ENCODE assay signal across 8 cellular contexts in the genomic region with DNA sequence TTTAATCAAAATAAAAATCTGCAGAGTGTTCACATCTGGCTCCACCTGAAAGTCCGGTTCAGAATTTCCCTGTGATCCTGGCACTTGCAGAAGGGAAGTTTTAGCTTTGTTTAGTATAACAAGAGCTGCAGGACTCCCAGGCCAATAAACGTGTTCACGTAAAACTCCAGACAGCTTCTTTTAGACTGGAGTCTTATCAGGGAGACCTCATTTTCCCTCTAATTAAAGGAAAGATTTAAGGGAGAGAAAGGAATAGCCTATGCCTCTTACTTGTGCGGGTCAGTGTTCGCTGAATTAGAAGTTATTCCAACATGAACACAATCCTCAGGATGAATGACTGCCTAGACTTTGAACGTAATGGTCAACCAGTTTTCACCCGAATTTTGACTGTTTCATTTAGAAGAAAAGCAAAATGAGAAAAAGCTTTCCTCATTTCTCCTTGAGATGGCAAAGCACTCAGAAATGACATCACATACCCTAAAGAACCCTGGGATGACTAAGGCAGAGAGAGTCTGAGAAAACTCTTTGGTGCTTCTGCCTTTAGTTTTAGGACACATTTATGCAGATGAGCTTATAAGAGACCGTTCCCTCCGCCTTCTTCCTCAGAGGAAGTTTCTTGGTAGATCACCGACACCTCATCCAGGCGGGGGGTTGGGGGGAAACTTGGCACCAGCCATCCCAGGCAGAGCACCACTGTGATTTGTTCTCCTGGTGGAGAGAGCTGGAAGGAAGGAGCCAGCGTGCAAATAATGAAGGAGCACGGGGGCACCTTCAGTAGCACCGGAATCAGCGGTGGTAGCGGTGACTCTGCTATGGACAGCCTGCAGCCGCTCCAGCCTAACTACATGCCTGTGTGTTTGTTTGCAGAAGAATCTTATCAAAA.
DNase-seq lines count a peak whose midpoint lies in the region; ATAC-seq and TF ChIP-seq lines count a peak whose summit lies in the region.

No MANE protein-coding gene starts in this region.

- no peak overlapping the region for H3K14ac ChIP-seq in trophoblast cell (ENCODE audit: low read length)

- H2AK5ac ChIP-seq in trophoblast cell (ENCODE audit: low read length), result no peak overlapping the region

- H3K27ac ChIP-seq in OCI-LY7 (ENCODE audit: low read depth, low read length, poor library complexity, severe bottlenecking) (peak overlapping the region; percentile 93), cardiac muscle cell (peak overlapping the region; percentile 69), trophoblast cell (ENCODE audit: low read depth, low read length) (peak overlapping the region; percentile 44)

- WGBS in trophoblast cell (ENCODE audit: extremely low coverage, insufficient coverage, insufficient read length), result no CpG with 5 or more reads among the region's 17 CpGs

- peak; percentile 59 for DNase-seq in Ammon's horn (ENCODE audit: low spot score)
- DNase-seq in OCI-LY7 (ENCODE audit: low spot score), result peak; percentile 61
- peak; percentile 38 to 74 for DNase-seq in activated naive CD4-positive, alpha-beta T cell treated with anti-CD3 and anti-CD28 coated beads, Interleukin-2, amount 50 U/mL, for 72 hours (ENCODE audit: low spot score in 2 of 2)
- DNase-seq in cardiac muscle cell (ENCODE audit: low read depth in 1 of 2, low spot score in 1 of 2), result peak; percentile 58 to 94
- peak; percentile 31 to 43 for DNase-seq in trophoblast cell
- no peak for DNase-seq in GM19240 (ENCODE audit: insufficient read length, low spot score)
- DNase-seq in SW480 (ENCODE audit: low spot score), result no peak

- H2AFZ ChIP-seq in OCI-LY7 (ENCODE audit: low read length), result peak overlapping the region; percentile 87; the same call in 1 of the 2 replicates
- H2AFZ ChIP-seq in trophoblast cell (ENCODE audit: insufficient read depth, low read length, poor library complexity), result peak overlapping the region; percentile 15

- peak overlapping the region; percentile 10 for H4K91ac ChIP-seq in trophoblast cell (ENCODE audit: low read depth, low read length)

- no peak overlapping the region for H2BK5ac ChIP-seq in trophoblast cell (ENCODE audit: low read depth, low read length, poor library complexity)

- no peaks in the 10 kb centered on the region for H4K20me1 ChIP-seq in OCI-LY7 (ENCODE audit: insufficient read depth, low read length)

- peak overlapping the region; percentile 80 for H3K4me2 ChIP-seq in OCI-LY7 (ENCODE audit: low read length)
- H3K4me2 ChIP-seq in trophoblast cell (ENCODE audit: low read length), result peak overlapping the region; percentile 65

- H3K9me3 ChIP-seq in OCI-LY7 (ENCODE audit: low read length) (no peaks in the 10 kb centered on the region), cardiac muscle cell (ENCODE audit: low read depth) (no peaks in the 10 kb centered on the region), trophoblast cell (ENCODE audit: insufficient read depth, low read depth, low read length) (no peaks in the 10 kb centered on the region)

- peaks cover 3% of the 10 kb centered on the region for H3K79me1 ChIP-seq in trophoblast cell (ENCODE audit: low read length)

- H3K27me3 ChIP-seq in cardiac muscle cell (no peaks in the 10 kb centered on the region), trophoblast cell (ENCODE audit: insufficient read depth, low read length) (no peaks in the 10 kb centered on the region)

- peak overlapping the region; percentile 97 to 98 for H3K27ac Mint-ChIP-seq in activated naive CD4-positive, alpha-beta T cell treated with anti-CD3 and anti-CD28 coated beads, Interleukin-2, amount 50 U/mL, for 72 hours

- TF ChIP-seq CTCF in OCI-LY7 (conservative IDR thresholded peaks at IDR 0.05; ENCODE audit: low read length), result no peak
- peak; percentile 28 for TF ChIP-seq CTCF in cardiac muscle cell (IDR thresholded peaks at IDR 0.05; ENCODE audit: low read depth, low read length)

- ATAC-seq in GM21447 (IDR thresholded peaks at IDR 0.05; ENCODE audit: unreplicated experiment), result peak; percentile 15
- peak; percentile 50 to 62 for ATAC-seq in activated naive CD4-positive, alpha-beta T cell treated with anti-CD3 and anti-CD28 coated beads, Interleukin-2, amount 50 U/mL, for 72 hours

- H3K9me2 ChIP-seq in OCI-LY7 (ENCODE audit: insufficient read depth, low read length), result no peaks in the 10 kb centered on the region

- no peak overlapping the region for H3K4ac ChIP-seq in trophoblast cell (ENCODE audit: low read depth, low read length)

- no peak overlapping the region for H3K18ac ChIP-seq in trophoblast cell (ENCODE audit: low read length)

- no peak overlapping the region for H3K23ac ChIP-seq in trophoblast cell (ENCODE audit: low read length)

- BruUV-seq in OCI-LY7 (replicated peaks; lab: Mats Ljungman, UMichigan), result no TSS peak

- H3K4me3 ChIP-seq in OCI-LY7 (ENCODE audit: low read depth, low read length, poor library complexity, severe bottlenecking) (peak overlapping the region; percentile 77), cardiac muscle cell (peak overlapping the region; percentile 17), trophoblast cell (ENCODE audit: low read depth, low read length) (no peak overlapping the region)

- H3K79me2 ChIP-seq in OCI-LY7 (ENCODE audit: insufficient read depth, low read depth, low read length) (peaks cover 37% of the 10 kb centered on the region; the same call in 1 of the 2 replicates), trophoblast cell (ENCODE audit: control insufficient read depth, insufficient read depth, low read length, poor library complexity) (no peaks in the 10 kb centered on the region)

- peaks cover 35 to 42% of the 10 kb centered on the region in 2 donors for H3K36me3 Mint-ChIP-seq in activated naive CD4-positive, alpha-beta T cell treated with anti-CD3 and anti-CD28 coated beads, Interleukin-2, amount 50 U/mL, for 72 hours

- no peak overlapping the region for H2BK12ac ChIP-seq in trophoblast cell (ENCODE audit: low read length)

- no peaks in the 10 kb centered on the region for H3K9me3 Mint-ChIP-seq in activated naive CD4-positive, alpha-beta T cell treated with anti-CD3 and anti-CD28 coated beads, Interleukin-2, amount 50 U/mL, for 72 hours

- H3K9ac ChIP-seq in trophoblast cell (ENCODE audit: low read length), result no peak overlapping the region

- no peak overlapping the region for H4K12ac ChIP-seq in trophoblast cell (ENCODE audit: low read depth, low read length)

- H4K8ac ChIP-seq in trophoblast cell (ENCODE audit: low read depth, low read length), result peak overlapping the region; percentile 61

- POLR2A ChIA-PET in OCI-LY7 (lab: Charles Lee), result interaction anchor here (0.6 to 9.5 kb wide), 27 partner anchors 8 to 375 kb away, joined by 3 to 97 read pairs (median 5); no protein-coding TSS in a partner anchor

- CTCF ChIA-PET in OCI-LY7 (lab: Charles Lee; ENCODE audit: unreplicated experiment), result interaction anchor here (0.5 to 1.7 kb wide), 8 partner anchors 11 to 797 kb away, joined by 3 to 6 read pairs (median 4); no protein-coding TSS in a partner anchor

- intact Hi-C loops in OCI-LY7 (cut with micrococcal nuclease; ENCODE audit: unreplicated experiment), result loop anchor here (1.0 to 5.0 kb wide), 4 partner anchors 49 to 435 kb away; no protein-coding TSS in a partner anchor

- peaks cover 71% of the 10 kb centered on the region for H3K4me1 ChIP-seq in OCI-LY7 (ENCODE audit: insufficient read depth, low read length, poor library complexity, severe bottlenecking)
- peaks cover 10% of the 10 kb centered on the region for H3K4me1 ChIP-seq in cardiac muscle cell (ENCODE audit: low read depth)
- H3K4me1 ChIP-seq in trophoblast cell (ENCODE audit: control insufficient read depth in 1 of 2, insufficient read depth in 2 of 2, low read length in 2 of 2), result no peaks in the 10 kb centered on the region

- H3K36me3 ChIP-seq in OCI-LY7 (ENCODE audit: insufficient read depth, low read length), result no peaks in the 10 kb centered on the region
- no peaks in the 10 kb centered on the region for H3K36me3 ChIP-seq in cardiac muscle cell
- H3K36me3 ChIP-seq in trophoblast cell (ENCODE audit: control insufficient read depth in 1 of 2, insufficient read depth in 2 of 2, low read length in 2 of 2), result no peaks in the 10 kb centered on the region

- H2BK120ac ChIP-seq in trophoblast cell (ENCODE audit: insufficient read depth, low read length, poor library complexity), result peak overlapping the region; percentile 4

Comparison
In these comparisons a context has a peak if more than half of its experiments do, and no peak if none do; other contexts are left out.
1. DNase-seq: peak in Ammon's horn (single experiment), OCI-LY7 (single experiment), activated naive CD4-positive, alpha-beta T cell treated with anti-CD3 and anti-CD28 coated beads, Interleukin-2, amount 50 U/mL, for 72 hours (2 of 2), cardiac muscle cell (2 of 2) and trophoblast cell (2 of 2); none in GM19240 (single experiment) and SW480 (single experiment).
2. Peak in every context shown above with its lines, with median percentiles within 50 percentile points of each other: H3K27ac ChIP-seq.